In genomic region chr13:97301382-97302095, GRCh38 we compare ENCODE assay signal across 27 cellular contexts.
DNase-seq lines count a peak whose midpoint lies in the region; ATAC-seq, FAIRE-seq and TF ChIP-seq lines count a peak whose summit lies in the region.
"Had no signal": no experiment of that assay in that cellular context is flagged by ENCODE, and none has a peak within 500 bp of the region (broad histone marks: within the 10 kb centered on the region; RNA-seq: fewer than 3 reads in every experiment).

No MANE protein-coding gene starts in this region.

- no peak for DNase-seq in bronchial epithelial cell (ENCODE audit: low read depth)
- peak; percentile 34 for DNase-seq in left kidney (ENCODE audit: low read depth, low spot score)
- DNase-seq in sigmoid colon, result no peak
- DNase-seq in T-helper 1 cell, result no peak
- DNase-seq in type B pancreatic cell (ENCODE audit: extremely low spot score, unreplicated experiment), result no peak
- no peak for DNase-seq in effector memory CD8-positive, alpha-beta T cell
- no peak for DNase-seq in midbrain (lab: John Stamatoyannopoulos, UW)
- DNase-seq: activated CD4-positive, alpha-beta memory T cell treated with anti-CD3 and anti-CD28 coated beads for 36 hours; activated CD4-positive, CD25-positive, alpha-beta regulatory T cell treated with anti-CD3 and anti-CD28 coated beads, Interleukin-2, amount 50 U/mL, for 72 hours; activated CD8-positive, alpha-beta memory T cell treated with anti-CD3 and anti-CD28 coated beads, Interleukin-2, amount 50 U/mL, for 4 hours; activated naive CD4-positive, alpha-beta T cell treated with anti-CD3 and anti-CD28 coated beads for 36 hours; amniotic stem cell; COR-L47; DMS53; NCI-H2081; NCI-H446 treated with DMSO at 0.1 percent for 48 hours; stimulated activated CD4-positive, alpha-beta T cell treated with anti-CD3 and anti-CD28 coated beads, Interleukin-15, amount 100 ng/mL, for 24 hours; stimulated activated naive CD8-positive, alpha-beta T cell treated with anti-CD3 and anti-CD28 coated beads, Interleukin-15, Interleukin-2, amounts not matched to agents 100 U/mL and 50 U/mL, for 24 hours; T-helper 17 cell; tibial artery had no signal

- peaks cover 0 to 17% (median 7%) of the 10 kb centered on the region in 11 experiments; a peak in 12 of 22 replicates for H3K36me3 ChIP-seq in BLaER1 treated with 17β-estradiol and CSF1 and Interleukin-3, amounts not matched to agents 10 nM and 100 nM
- H3K36me3 ChIP-seq in bronchial epithelial cell (ENCODE audit: control insufficient read depth, insufficient read depth, low read length) (no peaks in the 10 kb centered on the region), sigmoid colon (no peaks in the 10 kb centered on the region)
- H3K36me3 ChIP-seq: tibial artery had no signal

- ATAC-seq in effector memory CD8-positive, alpha-beta T cell (replicated peaks), result no peak
- ATAC-seq: stimulated activated naive CD8-positive, alpha-beta T cell treated with anti-CD3 and anti-CD28 coated beads, Interleukin-15, Interleukin-2, amounts not matched to agents 100 U/mL and 50 U/mL, for 24 hours; T-helper 17 cell had no signal

- peaks cover 0 to 90% (median 3%) of the 10 kb centered on the region in 11 experiments; a peak in 8 of 22 replicates for H4K20me1 ChIP-seq in BLaER1 treated with 17β-estradiol and CSF1 and Interleukin-3, amounts not matched to agents 10 nM and 100 nM

- H3K4me1 ChIP-seq in BLaER1 treated with 17β-estradiol and CSF1 and Interleukin-3, amounts not matched to agents 10 nM and 100 nM, result peaks cover 17 to 40% (median 36%) of the 10 kb centered on the region in 10 experiments
- H3K4me1 ChIP-seq in sigmoid colon, result peaks cover 0 to 94% (median 60%) of the 10 kb centered on the region in 4 donors

- H3K9me3 ChIP-seq in BLaER1 treated with 17β-estradiol and CSF1 and Interleukin-3, amounts not matched to agents 10 nM and 100 nM (replicated peaks in 1 of 11), result 0 out of 22 replicates have a peak, but pooled peaks cover 0 to 3% (median 0%) of the 10 kb centered on the region in 11 experiments
- no peaks in the 10 kb centered on the region for H3K9me3 ChIP-seq in sigmoid colon
- H3K9me3 ChIP-seq: tibial artery had no signal

- no peak overlapping the region for H3K4me3 ChIP-seq in BLaER1 treated with 17β-estradiol and CSF1 and Interleukin-3, amounts not matched to agents 10 nM and 100 nM
- H3K4me3 ChIP-seq in bronchial epithelial cell (ENCODE audit: low read depth, low read length) (no peak overlapping the region), sigmoid colon (no peak overlapping the region)
- H3K4me3 ChIP-seq: coronary artery, tibial artery had no signal

- WGBS in sigmoid colon, 2 donors, result 84 to 92% methylated on average over 8 of the region's 8 CpGs

- peak overlapping the region in 2 of 11 experiments; percentile 5 to 30; a peak in 2 of 22 replicates for H3K27ac ChIP-seq in BLaER1 treated with 17β-estradiol and CSF1 and Interleukin-3, amounts not matched to agents 10 nM and 100 nM
- peak overlapping the region; percentile 19 to 47 (median 32) for H3K27ac ChIP-seq in sigmoid colon
- H3K27ac ChIP-seq: RWPE1, tibial artery had no signal

- TF ChIP-seq CTCF in bronchial epithelial cell (IDR thresholded peaks at IDR 0.05; ENCODE audit: insufficient read depth, low read length, severe bottlenecking) (no peak), sigmoid colon (IDR thresholded peaks at IDR 0.05) (no peak), type B pancreatic cell (conservative IDR thresholded peaks at IDR 0.05) (no peak)

- peaks cover 20% of the 10 kb centered on the region for H3K36me3 Mint-ChIP-seq in type B pancreatic cell
- no peaks in the 10 kb centered on the region for H3K36me3 Mint-ChIP-seq in effector memory CD8-positive, alpha-beta T cell (ENCODE audit: insufficient read depth)

- intact Hi-C loops in sigmoid colon (cut with DNase I), result no loop called here

- no peaks in the 10 kb centered on the region for H3K27me3 ChIP-seq in BLaER1 treated with 17β-estradiol and CSF1 and Interleukin-3, amounts not matched to agents 10 nM and 100 nM
- H3K27me3 ChIP-seq in bronchial epithelial cell (ENCODE audit: control insufficient read depth, insufficient read depth, low read length) (no peaks in the 10 kb centered on the region), sigmoid colon (no peaks in the 10 kb centered on the region)
- H3K27me3 ChIP-seq: tibial artery had no signal

- TF ChIP-seq POLR2A in sigmoid colon (IDR thresholded peaks at IDR 0.05), result no peak

- no peak overlapping the region for H3K4me3 Mint-ChIP-seq in type B pancreatic cell
- no peak overlapping the region for H3K4me3 Mint-ChIP-seq in effector memory CD8-positive, alpha-beta T cell
- H3K4me3 Mint-ChIP-seq: activated CD4-positive, alpha-beta memory T cell treated with anti-CD3 and anti-CD28 coated beads for 36 hours; activated naive CD4-positive, alpha-beta T cell treated with anti-CD3 and anti-CD28 coated beads for 36 hours; activated T-helper 1 cell treated with anti-CD3 and anti-CD28 coated beads, Interleukin-12 subunit alpha, Interleukin-12 subunit beta, Interleukin-2, Interleukin-4 antibody, amounts not matched to agents 30 ng/mL and 10 ng/mL and 1 ng/mL, durations not matched to agents 14 hours and 24 hours and 36 hours; T-helper 17 cell had no signal

- H3K9ac ChIP-seq in BLaER1 treated with 17β-estradiol and CSF1 and Interleukin-3, amounts not matched to agents 10 nM and 100 nM, result no peak overlapping the region

- FAIRE-seq in bronchial epithelial cell (lab: Jason Lieb, UNC), result peak; percentile 70
- FAIRE-seq: endometrium, H1 had no signal

- TF ChIP-seq EP300 in sigmoid colon (IDR thresholded peaks at IDR 0.05), result no peak

- H3K9me3 Mint-ChIP-seq in type B pancreatic cell, result no peaks in the 10 kb centered on the region
- no peaks in the 10 kb centered on the region for H3K9me3 Mint-ChIP-seq in effector memory CD8-positive, alpha-beta T cell
- H3K9me3 Mint-ChIP-seq: activated CD4-positive, alpha-beta memory T cell treated with anti-CD3 and anti-CD28 coated beads for 36 hours; activated naive CD4-positive, alpha-beta T cell treated with anti-CD3 and anti-CD28 coated beads for 36 hours; activated T-helper 1 cell treated with anti-CD3 and anti-CD28 coated beads, Interleukin-12 subunit alpha, Interleukin-12 subunit beta, Interleukin-2, Interleukin-4 antibody, amounts not matched to agents 30 ng/mL and 10 ng/mL and 1 ng/mL, durations not matched to agents 14 hours and 24 hours and 36 hours had no signal

- H3K27me3 Mint-ChIP-seq in type B pancreatic cell, result no peaks in the 10 kb centered on the region
- H3K27me3 Mint-ChIP-seq in effector memory CD8-positive, alpha-beta T cell, result no peaks in the 10 kb centered on the region
- H3K27me3 Mint-ChIP-seq: activated CD4-positive, alpha-beta memory T cell treated with anti-CD3 and anti-CD28 coated beads for 36 hours; progenitor cell of endocrine pancreas; T-helper 17 cell had no signal

- H3K4me1 Mint-ChIP-seq in type B pancreatic cell (ENCODE audit: unreplicated experiment), result peaks cover 12% of the 10 kb centered on the region
- peaks cover 17 to 26% of the 10 kb centered on the region in 2 donors for H3K4me1 Mint-ChIP-seq in effector memory CD8-positive, alpha-beta T cell (ENCODE audit: low read depth in 2 of 2)

- no peak overlapping the region for H3K27ac Mint-ChIP-seq in type B pancreatic cell
- no peak overlapping the region for H3K27ac Mint-ChIP-seq in effector memory CD8-positive, alpha-beta T cell
- H3K27ac Mint-ChIP-seq: activated CD4-positive, alpha-beta memory T cell treated with anti-CD3 and anti-CD28 coated beads for 36 hours; activated naive CD4-positive, alpha-beta T cell treated with anti-CD3 and anti-CD28 coated beads for 36 hours; activated T-helper 1 cell treated with anti-CD3 and anti-CD28 coated beads, Interleukin-12 subunit alpha, Interleukin-12 subunit beta, Interleukin-2, Interleukin-4 antibody, amounts not matched to agents 30 ng/mL and 10 ng/mL and 1 ng/mL, durations not matched to agents 14 hours and 24 hours and 36 hours; progenitor cell of endocrine pancreas; T-helper 17 cell had no signal

- H3K4me2 ChIP-seq in BLaER1 treated with 17β-estradiol and CSF1 and Interleukin-3, amounts not matched to agents 10 nM and 100 nM, result peak overlapping the region; percentile 23 to 82 (median 76); a peak in 21 of 22 replicates
